17 cellular contexts compared by ENCODE assay signal in the genomic region with DNA sequence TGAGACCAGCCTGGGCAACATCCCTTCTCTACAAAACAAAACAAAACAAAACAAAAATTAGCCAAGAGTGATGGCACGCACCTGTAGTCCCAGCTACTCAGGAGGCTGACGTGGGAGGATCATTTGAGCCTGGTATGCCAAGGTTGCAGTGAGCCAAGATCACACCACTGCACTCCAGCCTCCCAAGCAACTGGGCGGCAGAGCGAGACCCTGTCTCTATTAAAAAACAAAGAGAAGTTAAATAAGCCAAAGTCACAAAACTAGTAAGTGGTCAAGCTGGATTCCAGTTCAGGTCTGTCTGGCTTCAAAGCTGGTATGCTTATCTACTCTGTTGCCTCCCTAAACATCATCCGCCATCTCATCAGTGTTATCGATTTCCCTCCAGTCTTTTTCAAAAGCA.
"Had no signal": no experiment of that assay in that cellular context is flagged by ENCODE, and none has a peak within 500 bp of the region (broad histone marks: within the 10 kb centered on the region; RNA-seq: fewer than 3 reads in every experiment).

No MANE protein-coding gene starts in this region.

- H3K4me1 Mint-ChIP-seq: endodermal cell had no signal

- ATAC-seq: right cardiac atrium had no signal

- H3K4me3 ChIP-seq: lower lobe of right lung, skin epidermis, stomach, upper lobe of left lung had no signal

- DNase-seq: activated CD4-positive, alpha-beta T cell treated with anti-CD3 and anti-CD28 coated beads, Interleukin-2, amount 50 U/mL, for 4 hours; activated CD4-positive, CD25-positive, alpha-beta regulatory T cell treated with anti-CD3 and anti-CD28 coated beads, Interleukin-2, amount 50 U/mL, for 72 hours; activated naive CD4-positive, alpha-beta T cell treated with Interleukin-2 at 50 U/mL for 16 hours; caudate nucleus; endodermal cell; foreskin fibroblast; hypothalamus; lower lobe of right lung; right cardiac atrium; T1000 had no signal

- H3K27me3 ChIP-seq: stomach, upper lobe of left lung had no signal

- H3K4me3 Mint-ChIP-seq: brain, endodermal cell, neural crest cell had no signal

- H3K36me3 ChIP-seq: lower lobe of right lung, upper lobe of left lung had no signal

- H3K27ac ChIP-seq: epithelial cell of prostate, lower lobe of right lung had no signal

- H3K27me3 Mint-ChIP-seq: brain, progenitor cell of endocrine pancreas had no signal

- H3K9me3 Mint-ChIP-seq: brain, endodermal cell had no signal

- H3K27ac Mint-ChIP-seq: brain, endodermal cell, progenitor cell of endocrine pancreas had no signal

- H3K9me3 ChIP-seq: lower lobe of right lung, stomach, upper lobe of left lung had no signal
